Comparison of ENCODE assay signal across 8 cellular contexts in the genomic region with DNA sequence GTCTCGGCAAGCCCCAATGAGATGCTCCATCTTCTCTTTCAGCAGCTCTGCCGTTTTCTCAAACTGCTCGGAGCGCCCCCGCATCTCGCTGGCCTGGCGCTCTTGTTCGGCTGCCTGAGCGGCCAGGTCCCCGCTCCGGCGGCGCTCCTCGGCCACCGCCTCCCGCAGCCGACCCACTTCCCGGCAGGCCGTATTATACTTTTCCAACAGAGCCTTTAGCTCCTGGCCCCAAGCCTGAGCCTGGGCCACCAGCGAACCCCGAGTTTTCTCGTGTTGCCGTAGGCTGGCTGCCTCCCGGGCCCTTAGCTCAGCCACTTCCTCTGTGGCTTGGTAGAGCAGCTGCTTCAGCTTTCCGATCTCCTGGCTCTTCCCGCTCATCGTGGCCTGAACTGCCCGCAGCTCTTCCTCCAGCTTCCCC. TPM values are rescaled to one million over a fixed set of nuclear protein-coding genes. Genes with fewer than 3 reads are reported as not detected.
DNase-seq lines count a peak whose midpoint lies in the region; ATAC-seq lines count a peak whose summit lies in the region.

No MANE protein-coding gene starts in this region.

- no peaks in the 10 kb centered on the region for H3K9me3 ChIP-seq in mucosa of rectum (ENCODE audit: control insufficient read depth in 2 of 2, low read length in 2 of 2)

- H3K27me3 ChIP-seq in H7 (ENCODE audit: control insufficient read depth, insufficient read depth, low read length) (peaks cover 31% of the 10 kb centered on the region), mucosa of rectum (ENCODE audit: control insufficient read depth in 2 of 2, insufficient read depth in 2 of 2, low read length in 2 of 2) (peaks cover 4 to 13% of the 10 kb centered on the region in 2 donors)

- H3K36me3 ChIP-seq in H7 (replicated peaks; ENCODE audit: control insufficient read depth, insufficient read depth, low read length) = no peaks in the 10 kb centered on the region
- no peaks in the 10 kb centered on the region for H3K36me3 ChIP-seq in mucosa of rectum (ENCODE audit: control insufficient read depth in 2 of 2, insufficient read depth in 2 of 2, low read length in 2 of 2)

- H3K4me3 ChIP-seq in H7 (ENCODE audit: insufficient read depth, low read depth, low read length) (peak overlapping the region; percentile 45; the same call in 1 of the 2 replicates), mucosa of rectum (ENCODE audit: low read length in 2 of 2) (peak overlapping the region; percentile 20 to 48)

- DNase-seq in H7 (peak; percentile 81), kidney glomerular epithelial cell (lab: John Stamatoyannopoulos, UW) (no peak)
- DNase-seq in activated CD8-positive, alpha-beta memory T cell treated with anti-CD3 and anti-CD28 coated beads for 24 hours = peak; percentile 78
- peak; percentile 42 for DNase-seq in stimulated activated naive CD8-positive, alpha-beta T cell treated with anti-CD3 and anti-CD28 coated beads, Interleukin-15, Interleukin-2, amounts not matched to agents 100 U/mL and 50 U/mL, for 24 hours

- peak; percentile 33 for ATAC-seq in esophagus mucosa
- ATAC-seq in stimulated activated naive CD8-positive, alpha-beta T cell treated with anti-CD3 and anti-CD28 coated beads, Interleukin-15, Interleukin-2, amounts not matched to agents 100 U/mL and 50 U/mL, for 24 hours = peak; percentile 81
- ATAC-seq in HG02642 (IDR thresholded peaks at IDR 0.05; ENCODE audit: poor library complexity, unreplicated experiment) = no peak
- no peak for ATAC-seq in HG02938 (IDR thresholded peaks at IDR 0.05; ENCODE audit: unreplicated experiment)

- peak overlapping the region; percentile 48 to 61 for H3K9ac ChIP-seq in mucosa of rectum (ENCODE audit: low read depth in 1 of 2, low read length in 2 of 2)

- H3K4me1 ChIP-seq in mucosa of rectum (ENCODE audit: control insufficient read depth in 2 of 2, insufficient read depth in 2 of 2, low read length in 2 of 2) = peaks cover 0 to 4% of the 10 kb centered on the region in 2 donors

- H3K27ac ChIP-seq in mucosa of rectum (ENCODE audit: low read depth in 2 of 2, low read length in 2 of 2) = peak overlapping the region; percentile 22 to 70

RNA-seq across cellular contexts. Expression of a gene that starts 13.1 kb away (rescaled TPM):
- 27.0 and 27.4 TPM in 2 replicates for total RNA-seq in H7 (2014; rRNA removed; shearing (Covaris generic))
- 39.5 TPM for total RNA-seq in esophagus mucosa

RNA-seq across cellular contexts. Expression of a gene that starts 13.7 kb away (rescaled TPM):
- total RNA-seq in H7 (2014; rRNA removed; shearing (Covaris generic)) = 0.22 and 0.52 TPM in 2 replicates
- total RNA-seq in esophagus mucosa = 13.7 TPM

RNA-seq across cellular contexts. Expression of a gene that starts 26.6 kb away (rescaled TPM):
- 4.4 and 8.8 TPM in 2 replicates for total RNA-seq in H7 (2014; rRNA removed; shearing (Covaris generic))
- 1.7 TPM for total RNA-seq in esophagus mucosa

RNA-seq across cellular contexts. Expression of a gene that starts 37.8 kb away (rescaled TPM):
- 0.10 and 0.22 TPM in 2 replicates for total RNA-seq in H7 (2014; rRNA removed; shearing (Covaris generic))
- 0.76 TPM for total RNA-seq in esophagus mucosa

RNA-seq across cellular contexts. Expression of a gene that starts 46.5 kb away (rescaled TPM):
- total RNA-seq in H7 (2014; rRNA removed; shearing (Covaris generic)) = 22.9 and 28.0 TPM in 2 replicates
- total RNA-seq in esophagus mucosa = 31.6 TPM

Comparison
In these comparisons a context has a peak if more than half of its experiments do, and no peak if none do; other contexts are left out.
1. ATAC-seq: peak in esophagus mucosa (single experiment) and stimulated activated naive CD8-positive, alpha-beta T cell treated with anti-CD3 and anti-CD28 coated beads, Interleukin-15, Interleukin-2, amounts not matched to agents 100 U/mL and 50 U/mL, for 24 hours (single experiment); none in HG02642 (single experiment) and HG02938 (single experiment).